ENCODE assay signal across 2 cellular contexts in genomic region chr2:68590702-68591101, GRCh38.
TF ChIP-seq lines count a peak whose summit lies in the region.

No MANE protein-coding gene starts in this region.

TF ChIP-seq in A549, 52 proteins besides CTCF, POLR2A, EP300 and RAD21 (continued from another document):
- TF ChIP-seq HMGXB4 (CRISPR knock-in tag; IDR thresholded peaks at IDR 0.05; ENCODE audit: borderline replicate concordance) (no peak), MAFK (IDR thresholded peaks at IDR 0.05; ENCODE audit: partially characterized antibody) (peak; percentile 43)
TF ChIP-seq in A549: peak in this region for 1.

TF ChIP-seq in K562, 482 proteins besides CTCF, POLR2A, EP300 and RAD21 (continued from another document):
- TF ChIP-seq NR0B1 (IDR thresholded peaks at IDR 0.05; ENCODE audit: partially characterized antibody) (no peak), ILF3 (IDR thresholded peaks at IDR 0.05; ENCODE audit: borderline replicate concordance) (no peak), TFE3 (CRISPR knock-in tag; IDR thresholded peaks at IDR 0.05) (no peak), MAFG (tag; conservative IDR thresholded peaks at IDR 0.05) (0 out of 2 replicates have a peak, but pooled peaks have one; percentile 25), ZNF316 (IDR thresholded peaks at IDR 0.05) (peak; percentile 56; the same call in 1 of the 2 replicates)
TF ChIP-seq in K562: peak in this region for 2.
